Comparison of ENCODE assay signal across 10 cellular contexts in genomic region chr2:85542777-85543176, GRCh38. TPM values are rescaled to one million over a fixed set of nuclear protein-coding genes. Genes with fewer than 3 reads are reported as not detected.
DNase-seq lines count a peak whose midpoint lies in the region; ATAC-seq and TF ChIP-seq lines count a peak whose summit lies in the region.
"Had no signal": no experiment of that assay in that cellular context is flagged by ENCODE, and none has a peak within 500 bp of the region (broad histone marks: within the 10 kb centered on the region; RNA-seq: fewer than 3 reads in every experiment).

No MANE protein-coding gene starts in this region.

- H3K36me3 ChIP-seq in muscle layer of colon (ENCODE audit: insufficient read depth, low read length) = peaks cover 53% of the 10 kb centered on the region
- H3K36me3 ChIP-seq in spleen = peaks cover 3 to 71% (median 57%) of the 10 kb centered on the region in 6 donors

- TF ChIP-seq CTCF in spleen (IDR thresholded peaks at IDR 0.05 in 8 of 11, conservative IDR thresholded peaks at IDR 0.05 in 3 of 11) = no peak

- no peak for ATAC-seq in stimulated activated naive CD8-positive, alpha-beta T cell treated with anti-CD3 and anti-CD28 coated beads, Interleukin-15, Interleukin-2, amounts not matched to agents 100 U/mL and 50 U/mL, for 24 hours
- ATAC-seq in HG03571 (IDR thresholded peaks at IDR 0.05; ENCODE audit: unreplicated experiment) = no peak
- no peak for ATAC-seq in HG03469 (IDR thresholded peaks at IDR 0.05; ENCODE audit: unreplicated experiment)

- intact Hi-C loops in spleen (cut with DNase I; ENCODE audit: low total_unique reads) = no loop called here

- no peaks in the 10 kb centered on the region for H3K27me3 Mint-ChIP-seq in stimulated activated naive CD8-positive, alpha-beta T cell treated with anti-CD3 and anti-CD28 coated beads, Interleukin-15, Interleukin-2, amounts not matched to agents 100 ng/mL and 50 ng/mL, for 24 hours
- peaks cover 9% of the 10 kb centered on the region for H3K27me3 Mint-ChIP-seq in activated naive CD8-positive, alpha-beta T cell treated with anti-CD3 and anti-CD28 coated beads for 36 hours

- peak overlapping the region; percentile 31 for H3K9ac ChIP-seq in muscle layer of colon (ENCODE audit: low read length)

- H3K4me3 ChIP-seq in muscle layer of colon (ENCODE audit: low read depth in 1 of 2, low read length in 2 of 2) = peak overlapping the region in 1 of 2 donors; percentile 4
- no peak overlapping the region for H3K4me3 ChIP-seq in spleen

- 84 to 93% (median 86%) methylated on average over 4 of the region's 4 CpGs for WGBS in spleen, 5 donors

- peaks cover 61% of the 10 kb centered on the region for H3K36me3 Mint-ChIP-seq in stimulated activated naive CD8-positive, alpha-beta T cell treated with anti-CD3 and anti-CD28 coated beads, Interleukin-15, Interleukin-2, amounts not matched to agents 100 ng/mL and 50 ng/mL, for 24 hours (ENCODE audit: low read depth)
- H3K36me3 Mint-ChIP-seq in activated naive CD8-positive, alpha-beta T cell treated with anti-CD3 and anti-CD28 coated beads for 36 hours = peaks cover 63% of the 10 kb centered on the region

- H3K9me3 ChIP-seq in muscle layer of colon (ENCODE audit: low read length) (no peaks in the 10 kb centered on the region), spleen (no peaks in the 10 kb centered on the region)

- peak overlapping the region; percentile 99 for H3K4me3 Mint-ChIP-seq in stimulated activated naive CD8-positive, alpha-beta T cell treated with anti-CD3 and anti-CD28 coated beads, Interleukin-15, Interleukin-2, amounts not matched to agents 100 ng/mL and 50 ng/mL, for 24 hours
- peak overlapping the region; percentile 97 for H3K4me3 Mint-ChIP-seq in activated naive CD8-positive, alpha-beta T cell treated with anti-CD3 and anti-CD28 coated beads for 36 hours

- H3K4me1 ChIP-seq in muscle layer of colon (ENCODE audit: insufficient read depth, low read length) (peaks cover 36% of the 10 kb centered on the region), spleen (peaks cover 13 to 47% (median 29%) of the 10 kb centered on the region in 6 donors)

- peaks cover 44% of the 10 kb centered on the region for H3K4me1 Mint-ChIP-seq in stimulated activated naive CD8-positive, alpha-beta T cell treated with anti-CD3 and anti-CD28 coated beads, Interleukin-15, Interleukin-2, amounts not matched to agents 100 ng/mL and 50 ng/mL, for 24 hours (ENCODE audit: low read depth)
- H3K4me1 Mint-ChIP-seq in activated naive CD8-positive, alpha-beta T cell treated with anti-CD3 and anti-CD28 coated beads for 36 hours = peaks cover 39% of the 10 kb centered on the region

- TF ChIP-seq POLR2A in spleen (IDR thresholded peaks at IDR 0.05) = no peak

- peak overlapping the region; percentile 96 for H3K27ac Mint-ChIP-seq in stimulated activated naive CD8-positive, alpha-beta T cell treated with anti-CD3 and anti-CD28 coated beads, Interleukin-15, Interleukin-2, amounts not matched to agents 100 ng/mL and 50 ng/mL, for 24 hours
- H3K27ac Mint-ChIP-seq in activated naive CD8-positive, alpha-beta T cell treated with anti-CD3 and anti-CD28 coated beads for 36 hours = peak overlapping the region; percentile 94

- no peak overlapping the region for H3K27ac ChIP-seq in muscle layer of colon (ENCODE audit: low read depth, low read length)
- H3K27ac ChIP-seq in spleen = no peak overlapping the region

- H3K9me3 Mint-ChIP-seq in stimulated activated naive CD8-positive, alpha-beta T cell treated with anti-CD3 and anti-CD28 coated beads, Interleukin-15, Interleukin-2, amounts not matched to agents 100 ng/mL and 50 ng/mL, for 24 hours = no peaks in the 10 kb centered on the region
- H3K9me3 Mint-ChIP-seq in activated naive CD8-positive, alpha-beta T cell treated with anti-CD3 and anti-CD28 coated beads for 36 hours = no peaks in the 10 kb centered on the region

- no peaks in the 10 kb centered on the region for H3K27me3 ChIP-seq in muscle layer of colon (ENCODE audit: control insufficient read depth in 1 of 2, insufficient read depth in 2 of 2, low read length in 2 of 2)
- no peaks in the 10 kb centered on the region for H3K27me3 ChIP-seq in spleen (replicated peaks in 1 of 7)

- no peak for DNase-seq in stimulated activated naive CD8-positive, alpha-beta T cell treated with anti-CD3 and anti-CD28 coated beads, Interleukin-15, Interleukin-2, amounts not matched to agents 100 U/mL and 50 U/mL, for 24 hours
- DNase-seq in activated naive CD8-positive, alpha-beta T cell treated with anti-CD3 and anti-CD28 coated beads for 36 hours = no peak
- DNase-seq in spleen (no peak), NCI-H524 treated with DMSO at 0.1 percent for 48 hours (lab: John Stamatoyannopoulos, UW) (no peak)
- DNase-seq: activated CD4-positive, CD25-positive, alpha-beta regulatory T cell; NCI-H1436 treated with DMSO at 0.1 percent for 48 hours had no signal

RNA-seq across cellular contexts. Expression of gene MAT2A, which starts 3.8 kb away (rescaled TPM):
- 100 to 1,000 TPM; 368 to 384 TPM for total RNA-seq in activated naive CD8-positive, alpha-beta T cell treated with anti-CD3 and anti-CD28 coated beads for 36 hours
- total RNA-seq in spleen = 100 to 1,000 TPM; 125 to 195 (median 145) TPM
- polyA plus RNA-seq in spleen = 10 to 100 TPM; 41.3 to 89.0 (median 71.4) TPM

RNA-seq across cellular contexts. Expression of gene GGCX, which starts 18.5 kb away (rescaled TPM):
- total RNA-seq in activated naive CD8-positive, alpha-beta T cell treated with anti-CD3 and anti-CD28 coated beads for 36 hours = 10 to 100 TPM; 19.6 to 19.9 TPM
- total RNA-seq in spleen = 10 to 100 TPM; 25.6 to 42.1 (median 31.9) TPM
- 10 to 100 TPM; 11.0 to 15.7 (median 15.0) TPM for polyA plus RNA-seq in spleen

RNA-seq across cellular contexts. Expression of gene VAMP8, which starts 34.6 kb away (rescaled TPM):
- 10 to 100 TPM; 94.3 to 98.3 TPM for total RNA-seq in activated naive CD8-positive, alpha-beta T cell treated with anti-CD3 and anti-CD28 coated beads for 36 hours
- 100 to 1,000 TPM; 119 to 179 (median 145) TPM for total RNA-seq in spleen
- polyA plus RNA-seq in spleen = 100 to 1,000 TPM; 223 to 401 (median 350) TPM

RNA-seq across cellular contexts. Expression of gene VAMP5, which starts 41.5 kb away (rescaled TPM):
- 10 to 100 TPM; 27.9 to 29.3 TPM for total RNA-seq in activated naive CD8-positive, alpha-beta T cell treated with anti-CD3 and anti-CD28 coated beads for 36 hours
- 10 to 100 TPM; 58.5 to 89.1 (median 64.0) TPM for total RNA-seq in spleen
- 100 to 1,000 TPM in 2 of 3 donors, 10 to 100 TPM in 1; 71.0 to 129 (median 120) TPM for polyA plus RNA-seq in spleen

RNA-seq across cellular contexts. Expression of gene RNF181, which starts 52.8 kb away (rescaled TPM):
- total RNA-seq in activated naive CD8-positive, alpha-beta T cell treated with anti-CD3 and anti-CD28 coated beads for 36 hours = 100 to 1,000 TPM in 1 of 2 experiments, 10 to 100 TPM in 1; 90.9 to 104 TPM
- total RNA-seq in spleen = 100 to 1,000 TPM in 3 of 7 donors, 10 to 100 TPM in 4; 72.9 to 154 (median 82.1) TPM
- 100 to 1,000 TPM; 139 to 184 (median 148) TPM for polyA plus RNA-seq in spleen
